ENCODE assay signal across 32 cellular contexts in the genomic region with DNA sequence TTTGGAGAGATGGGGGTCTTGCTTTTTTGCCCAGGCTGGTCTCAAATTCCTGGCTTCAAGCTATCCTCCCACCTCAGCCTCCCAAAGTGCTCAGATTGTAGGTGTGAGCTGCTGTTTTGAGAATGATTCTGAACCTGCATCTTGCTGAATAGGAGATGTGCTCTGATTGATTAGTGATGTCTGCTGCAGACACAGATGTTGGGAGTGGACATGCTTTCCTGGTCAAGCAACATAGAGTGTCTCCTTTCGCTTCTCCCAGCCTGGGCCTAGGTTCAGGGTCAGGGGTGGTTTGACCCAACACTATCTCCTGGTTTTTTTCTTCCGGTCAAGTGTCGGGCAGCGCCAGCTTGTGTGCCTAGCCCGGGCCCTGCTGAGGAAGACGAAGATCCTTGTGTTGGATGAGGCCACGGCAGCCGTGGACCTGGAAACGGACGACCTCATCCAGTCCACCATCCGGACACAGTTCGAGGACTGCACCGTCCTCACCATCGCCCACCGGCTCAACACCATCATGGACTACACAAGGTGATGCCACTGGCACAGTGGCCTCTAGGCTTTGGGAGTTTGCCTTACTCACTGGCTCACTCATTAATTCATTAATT.
"Had no signal": no experiment of that assay in that cellular context is flagged by ENCODE, and none has a peak within 500 bp of the region (broad histone marks: within the 10 kb centered on the region; RNA-seq: fewer than 3 reads in every experiment).

No MANE protein-coding gene starts in this region.

- DNase-seq: naive B cell; naive thymus-derived CD8-positive, alpha-beta T cell; nephron progenitor cell; nucleus accumbens; ovary; retina; right cardiac atrium; spleen; stimulated activated CD4-positive, alpha-beta T cell treated with anti-CD3 and anti-CD28 coated beads, Interleukin-12 subunit alpha, Interleukin-12 subunit beta, amount 100 ng/mL, for 4 hours; stimulated activated CD4-positive, alpha-beta T cell treated with anti-CD3 and anti-CD28 coated beads, Interleukin-2, amount 100 ng/mL, for 24 hours; stimulated activated CD4-positive, alpha-beta T cell treated with anti-CD3 and anti-CD28 coated beads, Interleukin-2, amount 100 ng/mL, for 48 hours; stimulated activated CD4-positive, alpha-beta T cell treated with anti-CD3 and anti-CD28 coated beads, Interleukin-4, amount 100 ng/mL, for 24 hours; stimulated activated naive B cell treated with anti-CD40 and anti-IgM and Interleukin-4, amounts not matched to agents 10 μg/mL and 1 μg/mL and 100 μg/mL, for 72 hours; stimulated activated naive CD4-positive, alpha-beta T cell treated with Interleukin-2 at 50 U/mL for 16 hours; stomach; thyroid gland; trophoblast cell had no signal

- H3K27me3 ChIP-seq: neutrophil, ovary, spleen, stomach, thyroid gland, tibial nerve, upper lobe of left lung, vagina had no signal

- H3K4me3 ChIP-seq: ovary, prostate gland, skin epidermis, smooth muscle cell, spleen, stomach, thoracic aorta, thyroid gland, tibial nerve, upper lobe of left lung, vagina had no signal

- H3K4me1 Mint-ChIP-seq: nephron progenitor cell; neural crest cell; stimulated activated effector memory CD8-positive, alpha-beta T cell treated with anti-CD3 and anti-CD28 coated beads, Interleukin-12 subunit alpha, Interleukin-12 subunit beta, amount 100 ng/mL, for 72 hours had no signal

- H3K27me3 Mint-ChIP-seq: naive B cell; naive thymus-derived CD8-positive, alpha-beta T cell; natural killer cell treated with Interleukin-12 subunit alpha and Interleukin-12 subunit beta and Interleukin-15 and Interleukin-18, amount 100 ng/mL, for 72 hours; stimulated activated naive B cell treated with anti-CD40 and anti-IgM and Interleukin-4, amounts not matched to agents 10 μg/mL and 1 μg/mL and 100 μg/mL, for 72 hours; stimulated activated naive CD8-positive, alpha-beta T cell treated with anti-CD3 and anti-CD28 coated beads, Interleukin-15, Interleukin-2, amounts not matched to agents 100 ng/mL and 50 ng/mL, for 24 hours had no signal

- H3K27ac ChIP-seq: neutrophil, ovary, parathyroid adenoma, prostate gland, skin epidermis, spleen, stomach, thoracic aorta, thyroid gland, tibial nerve, upper lobe of left lung, vagina had no signal

- FAIRE-seq: urothelium cell line had no signal

- H3K9me3 ChIP-seq: neutrophil, ovary, prostate gland, spleen, stomach, thoracic aorta, thyroid gland, tibial nerve, upper lobe of left lung, vagina had no signal

- H3K4me3 Mint-ChIP-seq: naive thymus-derived CD8-positive, alpha-beta T cell; natural killer cell treated with Interleukin-12 subunit alpha and Interleukin-12 subunit beta and Interleukin-15 and Interleukin-18, amount 100 ng/mL, for 72 hours; nephron progenitor cell; neural crest cell; stimulated activated effector memory CD8-positive, alpha-beta T cell treated with anti-CD3 and anti-CD28 coated beads, Interleukin-12 subunit alpha, Interleukin-12 subunit beta, amount 100 ng/mL, for 72 hours; stimulated activated naive B cell treated with anti-CD40 and anti-IgM and Interleukin-4, amounts not matched to agents 10 μg/mL and 1 μg/mL and 100 μg/mL, for 72 hours; stimulated activated naive CD8-positive, alpha-beta T cell treated with anti-CD3 and anti-CD28 coated beads, Interleukin-15, Interleukin-2, amounts not matched to agents 100 ng/mL and 50 ng/mL, for 24 hours had no signal

- H3K79me2 ChIP-seq: parathyroid adenoma had no signal

- ATAC-seq: naive thymus-derived CD8-positive, alpha-beta T cell; natural killer cell treated with Interleukin-12 subunit alpha and Interleukin-12 subunit beta and Interleukin-15 and Interleukin-18, amount 100 ng/mL, for 72 hours; right cardiac atrium; sciatic nerve; stimulated activated effector memory CD8-positive, alpha-beta T cell treated with anti-CD3 and anti-CD28 coated beads, Interleukin-12 subunit alpha, Interleukin-12 subunit beta, amount 100 ng/mL, for 72 hours; stimulated activated naive B cell treated with anti-CD40 and anti-IgM and Interleukin-4, amounts not matched to agents 10 μg/mL and 1 μg/mL and 100 μg/mL, for 72 hours had no signal

- H3K9me3 Mint-ChIP-seq: naive B cell; naive thymus-derived CD8-positive, alpha-beta T cell; natural killer cell treated with Interleukin-12 subunit alpha and Interleukin-12 subunit beta and Interleukin-15 and Interleukin-18, amount 100 ng/mL, for 72 hours; nephron progenitor cell; neural crest cell; stimulated activated effector memory CD8-positive, alpha-beta T cell treated with anti-CD3 and anti-CD28 coated beads, Interleukin-12 subunit alpha, Interleukin-12 subunit beta, amount 100 ng/mL, for 72 hours; stimulated activated naive B cell treated with anti-CD40 and anti-IgM and Interleukin-4, amounts not matched to agents 10 μg/mL and 1 μg/mL and 100 μg/mL, for 72 hours; stimulated activated naive CD8-positive, alpha-beta T cell treated with anti-CD3 and anti-CD28 coated beads, Interleukin-15, Interleukin-2, amounts not matched to agents 100 ng/mL and 50 ng/mL, for 24 hours had no signal

- H3K36me3 ChIP-seq: ovary had no signal

- H3K4me2 ChIP-seq: smooth muscle cell had no signal

- H3K27ac Mint-ChIP-seq: natural killer cell treated with Interleukin-12 subunit alpha and Interleukin-12 subunit beta and Interleukin-15 and Interleukin-18, amount 100 ng/mL, for 72 hours; nephron progenitor cell; stimulated activated effector memory CD8-positive, alpha-beta T cell treated with anti-CD3 and anti-CD28 coated beads, Interleukin-12 subunit alpha, Interleukin-12 subunit beta, amount 100 ng/mL, for 72 hours; stimulated activated naive B cell treated with anti-CD40 and anti-IgM and Interleukin-4, amounts not matched to agents 10 μg/mL and 1 μg/mL and 100 μg/mL, for 72 hours; stimulated activated naive CD8-positive, alpha-beta T cell treated with anti-CD3 and anti-CD28 coated beads, Interleukin-15, Interleukin-2, amounts not matched to agents 100 ng/mL and 50 ng/mL, for 24 hours had no signal

- H2AFZ ChIP-seq: parathyroid adenoma had no signal

- H3K9ac ChIP-seq: parathyroid adenoma had no signal

- H3K4me1 ChIP-seq: parathyroid adenoma, prostate gland, spleen, stomach, tibial nerve, upper lobe of left lung, vagina had no signal
